ENCODE assay signal across 27 cellular contexts in genomic region chr7:34895202-34895601, GRCh38.
"Had no signal": no experiment of that assay in that cellular context is flagged by ENCODE, and none has a peak within 500 bp of the region (broad histone marks: within the 10 kb centered on the region; RNA-seq: fewer than 3 reads in every experiment).

No MANE protein-coding gene starts in this region.

- H3K4me2 ChIP-seq: neural progenitor cell had no signal

- H3K79me2 ChIP-seq: parathyroid adenoma had no signal

- H3K9me3 ChIP-seq: ovary, psoas muscle, right lobe of liver, thoracic aorta, thyroid gland, vagina had no signal

- H3K9ac ChIP-seq: neural progenitor cell, parathyroid adenoma had no signal

- H2AFZ ChIP-seq: neural progenitor cell, parathyroid adenoma had no signal

- H3K4me3 Mint-ChIP-seq: nephron; neural progenitor cell; stimulated activated effector memory CD8-positive, alpha-beta T cell treated with anti-CD3 and anti-CD28 coated beads, Interleukin-12 subunit alpha, Interleukin-12 subunit beta, amount 100 ng/mL, for 72 hours; stimulated activated naive B cell treated with anti-CD40 and anti-IgM and Interleukin-4, amounts not matched to agents 10 μg/mL and 1 μg/mL and 100 μg/mL, for 72 hours; stimulated activated naive CD8-positive, alpha-beta T cell treated with anti-CD3 and anti-CD28 coated beads, Interleukin-15, Interleukin-2, amounts not matched to agents 100 ng/mL and 50 ng/mL, for 24 hours had no signal

- H3K4me3 ChIP-seq: neural progenitor cell, ovary, psoas muscle, right lobe of liver, sigmoid colon, stomach, thoracic aorta, thyroid gland, tibial nerve, upper lobe of left lung, vagina had no signal

- DNase-seq: occipital lobe; ovary; posterior cingulate gyrus; psoas muscle; right cardiac atrium; right lobe of liver; sigmoid colon; small intestine; stimulated activated CD4-positive, alpha-beta T cell treated with anti-CD3 and anti-CD28 coated beads, Interleukin-15, amount 100 ng/mL, for 24 hours; stimulated activated CD4-positive, alpha-beta T cell treated with anti-CD3 and anti-CD28 coated beads, Interleukin-2, amount 100 ng/mL, for 24 hours; stimulated activated CD4-positive, alpha-beta T cell treated with anti-CD3 and anti-CD28 coated beads, Interleukin-2, amount 100 ng/mL, for 48 hours; stimulated activated CD4-positive, alpha-beta T cell treated with anti-CD3 and anti-CD28 coated beads, Interleukin-4, amount 100 ng/mL, for 24 hours; stimulated activated naive B cell treated with anti-CD40 and anti-IgM and Interleukin-4, amounts not matched to agents 10 μg/mL and 1 μg/mL and 100 μg/mL, for 72 hours; stimulated activated naive CD4-positive, alpha-beta T cell treated with Interleukin-2 at 50 U/mL for 16 hours; stomach; thyroid gland; trophoblast cell; upper lobe of left lung had no signal

- H3K27me3 ChIP-seq: neural progenitor cell, ovary, right lobe of liver, sigmoid colon, stomach, thyroid gland, tibial nerve, upper lobe of left lung, vagina had no signal

- H3K36me3 Mint-ChIP-seq: stimulated activated effector memory CD8-positive, alpha-beta T cell treated with anti-CD3 and anti-CD28 coated beads, Interleukin-12 subunit alpha, Interleukin-12 subunit beta, amount 100 ng/mL, for 72 hours; stimulated activated naive B cell treated with anti-CD40 and anti-IgM and Interleukin-4, amounts not matched to agents 10 μg/mL and 1 μg/mL and 100 μg/mL, for 72 hours had no signal

- ATAC-seq: psoas muscle; right cardiac atrium; right lobe of liver; stimulated activated effector memory CD8-positive, alpha-beta T cell treated with anti-CD3 and anti-CD28 coated beads, Interleukin-12 subunit alpha, Interleukin-12 subunit beta, amount 100 ng/mL, for 72 hours; stimulated activated naive B cell treated with anti-CD40 and anti-IgM and Interleukin-4, amounts not matched to agents 10 μg/mL and 1 μg/mL and 100 μg/mL, for 72 hours had no signal

- FAIRE-seq: small intestine had no signal

- H3K4me1 ChIP-seq: neural progenitor cell, parathyroid adenoma, psoas muscle, right lobe of liver, sigmoid colon, stomach, thyroid gland, tibial nerve, upper lobe of left lung, vagina had no signal

- H3K4me1 Mint-ChIP-seq: nephron; neural progenitor cell; stimulated activated effector memory CD8-positive, alpha-beta T cell treated with anti-CD3 and anti-CD28 coated beads, Interleukin-12 subunit alpha, Interleukin-12 subunit beta, amount 100 ng/mL, for 72 hours; stimulated activated naive B cell treated with anti-CD40 and anti-IgM and Interleukin-4, amounts not matched to agents 10 μg/mL and 1 μg/mL and 100 μg/mL, for 72 hours had no signal

- H3K27ac Mint-ChIP-seq: nephron; neural progenitor cell; progenitor cell of endocrine pancreas; stimulated activated effector memory CD8-positive, alpha-beta T cell treated with anti-CD3 and anti-CD28 coated beads, Interleukin-12 subunit alpha, Interleukin-12 subunit beta, amount 100 ng/mL, for 72 hours; stimulated activated naive B cell treated with anti-CD40 and anti-IgM and Interleukin-4, amounts not matched to agents 10 μg/mL and 1 μg/mL and 100 μg/mL, for 72 hours; stimulated activated naive CD8-positive, alpha-beta T cell treated with anti-CD3 and anti-CD28 coated beads, Interleukin-15, Interleukin-2, amounts not matched to agents 100 ng/mL and 50 ng/mL, for 24 hours had no signal

- H3K27ac ChIP-seq: neural progenitor cell, ovary, parathyroid adenoma, psoas muscle, right lobe of liver, sigmoid colon, stomach, thoracic aorta, thyroid gland, tibial nerve, upper lobe of left lung, vagina had no signal

- H3K36me3 ChIP-seq: neural progenitor cell, ovary, right lobe of liver, sigmoid colon, stomach, thoracic aorta, thyroid gland, tibial nerve, upper lobe of left lung, vagina had no signal
